Comparison of ENCODE assay signal across 22 cellular contexts in the genomic region with DNA sequence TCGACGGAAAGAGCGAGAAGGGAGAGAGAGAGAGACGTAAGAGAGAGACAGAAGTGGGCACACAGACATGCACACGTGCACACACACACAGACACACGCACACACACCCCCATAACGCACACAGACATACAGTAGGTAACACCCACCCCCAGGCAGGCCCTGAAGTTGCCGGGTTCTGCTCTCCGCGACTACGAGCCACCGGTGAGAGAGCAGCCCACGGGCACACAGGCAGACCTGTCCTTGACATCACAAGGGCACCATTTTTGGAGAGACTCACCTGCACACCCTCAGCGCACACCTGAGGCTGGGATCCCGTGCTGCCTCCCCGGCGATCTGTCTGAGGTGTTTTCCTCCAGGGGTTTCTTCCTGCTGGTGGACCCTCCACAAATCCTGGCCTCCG.
DNase-seq lines count a peak whose midpoint lies in the region; ATAC-seq, FAIRE-seq and TF ChIP-seq lines count a peak whose summit lies in the region.
"Had no signal": no experiment of that assay in that cellular context is flagged by ENCODE, and none has a peak within 500 bp of the region (broad histone marks: within the 10 kb centered on the region; RNA-seq: fewer than 3 reads in every experiment).

No MANE protein-coding gene starts in this region.

- H3F3A ChIP-seq in GM23248 (ENCODE audit: insufficient read depth): no peaks in the 10 kb centered on the region

- no peak for ATAC-seq in Right ventricle myocardium inferior
- ATAC-seq: CD8-positive, alpha-beta T cell had no signal

- no peaks in the 10 kb centered on the region for H3K9me2 ChIP-seq in GM23248 (ENCODE audit: insufficient read depth)

- H3K79me2 ChIP-seq in GM23248 (ENCODE audit: insufficient read depth): no peaks in the 10 kb centered on the region

- no peak for TF ChIP-seq CTCF in left ventricle myocardium inferior (IDR thresholded peaks at IDR 0.05; ENCODE audit: borderline replicate concordance)
- TF ChIP-seq CTCF in kidney (IDR thresholded peaks at IDR 0.05; ENCODE audit: borderline replicate concordance, extremely low read depth, insufficient read depth): no peak
- no peak for TF ChIP-seq CTCF in spleen (IDR thresholded peaks at IDR 0.05 in 8 of 11, conservative IDR thresholded peaks at IDR 0.05 in 3 of 11)

- H3K27me3 ChIP-seq in left ventricle myocardium inferior (ENCODE audit: low read depth) (no peaks in the 10 kb centered on the region), spleen (replicated peaks in 1 of 7) (no peaks in the 10 kb centered on the region), GM23248 (replicated peaks; ENCODE audit: insufficient read depth) (no peaks in the 10 kb centered on the region)
- no peaks in the 10 kb centered on the region for H3K27me3 ChIP-seq in effector memory CD4-positive, alpha-beta T cell (replicated peaks; ENCODE audit: control insufficient read depth, insufficient read depth, low read length, poor library complexity, severe bottlenecking)
- H3K27me3 ChIP-seq: BE2C, BLaER1 had no signal

- H3K4me2 ChIP-seq in GM23248 (ENCODE audit: unreplicated experiment): no peak overlapping the region
- H3K4me2 ChIP-seq: BLaER1 had no signal

- no peak overlapping the region for H2AFZ ChIP-seq in GM23248

- H3K4me1 ChIP-seq in left ventricle myocardium inferior: no peaks in the 10 kb centered on the region
- H3K4me1 ChIP-seq in kidney (ENCODE audit: control insufficient read depth in 1 of 2, insufficient read depth in 1 of 2, low read depth in 1 of 2, low read length in 2 of 2): no peaks in the 10 kb centered on the region
- H3K4me1 ChIP-seq in spleen: no peaks in the 10 kb centered on the region
- no peaks in the 10 kb centered on the region for H3K4me1 ChIP-seq in effector memory CD4-positive, alpha-beta T cell (ENCODE audit: control insufficient read depth, insufficient read depth, low read length, poor library complexity, severe bottlenecking)
- no peaks in the 10 kb centered on the region for H3K4me1 ChIP-seq in GM23248 (ENCODE audit: insufficient read depth)
- H3K4me1 ChIP-seq: BE2C, BLaER1, Caco-2 had no signal

- no peak overlapping the region for H3K9ac ChIP-seq in kidney (ENCODE audit: low read length in 2 of 2)
- no peak overlapping the region for H3K9ac ChIP-seq in GM23248
- H3K9ac ChIP-seq: BLaER1 had no signal

- DNase-seq in Right ventricle myocardium inferior (ENCODE audit: missing footprints) (peak; percentile 42), left ventricle myocardium inferior (no peak), kidney (peak; percentile 57), spleen (peak; percentile 64), GM23248 (no peak)
- DNase-seq in effector memory CD4-positive, alpha-beta T cell: no peak
- DNase-seq: 8988T; ACHN; BE2C; C1 segment of cervical spinal cord; Caco-2; Calu3; CD4-positive, CD25-positive, alpha-beta regulatory T cell; CD8-positive, alpha-beta T cell; DMS79 treated with DMSO at 0.1 percent for 48 hours; GF-D8 had no signal

- H3K36me3 ChIP-seq in left ventricle myocardium inferior (no peaks in the 10 kb centered on the region), kidney (ENCODE audit: control insufficient read depth in 1 of 2, insufficient read depth in 2 of 2, low read length in 2 of 2) (no peaks in the 10 kb centered on the region), spleen (no peaks in the 10 kb centered on the region), GM23248 (ENCODE audit: low read depth) (no peaks in the 10 kb centered on the region)
- H3K36me3 ChIP-seq in effector memory CD4-positive, alpha-beta T cell (ENCODE audit: control insufficient read depth, insufficient read depth, low read length): no peaks in the 10 kb centered on the region
- H3K36me3 ChIP-seq: BE2C, BLaER1 had no signal

- FAIRE-seq in kidney (lab: Jason Lieb, UNC): no peak
- FAIRE-seq: A204.1, D721Med, G401.6, GM12891, GM19239 had no signal

- intact Hi-C loops in Right ventricle myocardium inferior (cut with DNase I): no loop called here
- intact Hi-C loops in left ventricle myocardium inferior (cut with micrococcal nuclease): no loop called here
- intact Hi-C loops in kidney (cut with DNase I): no loop called here
- intact Hi-C loops in spleen (cut with DNase I; ENCODE audit: low total_unique reads): no loop called here

- H3K4me3 ChIP-seq in left ventricle myocardium inferior: no peak overlapping the region
- no peak overlapping the region for H3K4me3 ChIP-seq in kidney (ENCODE audit: low read length in 2 of 2)
- no peak overlapping the region for H3K4me3 ChIP-seq in spleen
- H3K4me3 ChIP-seq in effector memory CD4-positive, alpha-beta T cell (ENCODE audit: insufficient read depth, low read depth, low read length, poor library complexity, severe bottlenecking): no peak overlapping the region
- H3K4me3 ChIP-seq in GM23248: no peak overlapping the region
- H3K4me3 ChIP-seq: BLaER1 had no signal

- 93 to 99% (median 96%) methylated on average over 18 of the region's 18 CpGs for WGBS in spleen, 5 donors
- WGBS in GM23248 (ENCODE audit: low coverage in 1 of 2, low lambda C conversion rate in 2 of 2, missing lambda C conversion rate in 2 of 2), 2 experiments: 82% methylated on average over 17 of the region's 18 CpGs

- in situ Hi-C loops in GM23248 (cut with MboI): no loop called here

- H3K27ac ChIP-seq in left ventricle myocardium inferior (replicated peaks): no peak overlapping the region
- H3K27ac ChIP-seq in kidney (ENCODE audit: low read depth in 2 of 2, low read length in 2 of 2): no peak overlapping the region
- no peak overlapping the region for H3K27ac ChIP-seq in spleen
- H3K27ac ChIP-seq in effector memory CD4-positive, alpha-beta T cell (ENCODE audit: insufficient read depth, low read length, poor library complexity, severe bottlenecking): no peak overlapping the region
- H3K27ac ChIP-seq in GM23248: no peak overlapping the region
- H3K27ac ChIP-seq: BLaER1 had no signal

- H4K20me1 ChIP-seq in GM23248 (ENCODE audit: insufficient read depth): no peaks in the 10 kb centered on the region
- H4K20me1 ChIP-seq: BLaER1 had no signal

- peaks cover 50% of the 10 kb centered on the region for H3K9me3 ChIP-seq in left ventricle myocardium inferior (replicated peaks)
- peaks cover 3 to 5% of the 10 kb centered on the region in 2 donors for H3K9me3 ChIP-seq in kidney (ENCODE audit: control insufficient read depth in 1 of 2, low read length in 2 of 2)
- H3K9me3 ChIP-seq in spleen: peaks cover 0 to 54% (median 39%) of the 10 kb centered on the region in 8 donors
- no peaks in the 10 kb centered on the region for H3K9me3 ChIP-seq in effector memory CD4-positive, alpha-beta T cell (ENCODE audit: control insufficient read depth, low read length)
- H3K9me3 ChIP-seq in GM23248 (ENCODE audit: low read depth): no peaks in the 10 kb centered on the region
- H3K9me3 ChIP-seq: BE2C had no signal

- no peak for TF ChIP-seq POLR2A in spleen (IDR thresholded peaks at IDR 0.05)

Comparison
In these comparisons a context has a peak if more than half of its experiments do, and no peak if none do; other contexts are left out.
1. DNase-seq: peak in Right ventricle myocardium inferior (single experiment), kidney (single experiment) and spleen (single experiment); none in left ventricle myocardium inferior (single experiment), effector memory CD4-positive, alpha-beta T cell (0 of 3) and GM23248 (single experiment).